8 cellular contexts compared by ENCODE assay signal in genomic region chr11:47161134-47161854, GRCh38. TPM values are rescaled to one million over a fixed set of nuclear protein-coding genes. Genes with fewer than 3 reads are reported as not detected.
DNase-seq lines count a peak whose midpoint lies in the region; FAIRE-seq and TF ChIP-seq lines count a peak whose summit lies in the region.

No MANE protein-coding gene starts in this region.

- FAIRE-seq in D721Med (lab: Jason Lieb, UNC): no peak

- no peaks in the 10 kb centered on the region for H3K27me3 ChIP-seq in H7 (ENCODE audit: control insufficient read depth, insufficient read depth, low read length)
- H3K27me3 ChIP-seq in WERI-Rb-1 (ENCODE audit: insufficient read depth, low read depth, severe bottlenecking): no peaks in the 10 kb centered on the region

- peaks cover 12% of the 10 kb centered on the region for H3K36me3 ChIP-seq in H7 (replicated peaks; ENCODE audit: control insufficient read depth, insufficient read depth, low read length)
- H3K36me3 ChIP-seq in WERI-Rb-1: peaks cover 31% of the 10 kb centered on the region

- peak; percentile 62 for TF ChIP-seq CTCF in D721Med (IDR thresholded peaks at IDR 0.05; ENCODE audit: insufficient read depth, missing control alignments)
- peak; percentile 91 for TF ChIP-seq CTCF in WERI-Rb-1 (IDR thresholded peaks at IDR 0.05; ENCODE audit: low read depth, low read length)

- H3K27ac ChIP-seq in WERI-Rb-1 (no peak overlapping the region), caudate nucleus (ENCODE audit: low read depth, low read length) (no peak overlapping the region)

- DNase-seq in D721Med (ENCODE audit: insufficient read length, low spot score): peak; percentile 84
- DNase-seq in H7: peak; percentile 94
- peak; percentile 46 for DNase-seq in NCI-H2029 (lab: John Stamatoyannopoulos, UW)
- DNase-seq in WERI-Rb-1: peak; percentile 72
- DNase-seq in caudate nucleus (lab: John Stamatoyannopoulos, UW): peak in 41 of 61 donors; percentile 14 to 69 (median 38)
- peak; percentile 65 for DNase-seq in kidney glomerular epithelial cell (lab: John Stamatoyannopoulos, UW)
- peak; percentile 62 for DNase-seq in stimulated activated CD4-positive, alpha-beta T cell treated with anti-CD3 and anti-CD28 coated beads, Interleukin-4, amount 100 ng/mL, for 24 hours
- no peak for DNase-seq in GF-D8 (lab: John Stamatoyannopoulos, UW)

- H3K9me3 ChIP-seq in WERI-Rb-1 (ENCODE audit: severe bottlenecking): no peaks in the 10 kb centered on the region

- no peak overlapping the region for H3K4me3 ChIP-seq in H7 (ENCODE audit: insufficient read depth, low read depth, low read length)
- no peak overlapping the region for H3K4me3 ChIP-seq in WERI-Rb-1 (ENCODE audit: low read depth, low read length)

RNA-seq across cellular contexts. Expression of gene ARFGAP2, which starts 15.4 kb away (rescaled TPM):
- total RNA-seq in H7 (2014; rRNA removed; shearing (Covaris generic)): 84.4 and 94.7 TPM in 2 replicates

RNA-seq across cellular contexts. Expression of gene PACSIN3, which starts 24.9 kb away (rescaled TPM):
- 67.6 and 76.2 TPM in 2 replicates for total RNA-seq in H7 (2014; rRNA removed; shearing (Covaris generic))

RNA-seq across cellular contexts. Expression of gene DDB2, which starts 53.5 kb away (rescaled TPM):
- total RNA-seq in H7 (2014; rRNA removed; shearing (Covaris generic)): 13.9 and 23.7 TPM in 2 replicates
